ENCODE assay signal across 30 cellular contexts in the genomic region with DNA sequence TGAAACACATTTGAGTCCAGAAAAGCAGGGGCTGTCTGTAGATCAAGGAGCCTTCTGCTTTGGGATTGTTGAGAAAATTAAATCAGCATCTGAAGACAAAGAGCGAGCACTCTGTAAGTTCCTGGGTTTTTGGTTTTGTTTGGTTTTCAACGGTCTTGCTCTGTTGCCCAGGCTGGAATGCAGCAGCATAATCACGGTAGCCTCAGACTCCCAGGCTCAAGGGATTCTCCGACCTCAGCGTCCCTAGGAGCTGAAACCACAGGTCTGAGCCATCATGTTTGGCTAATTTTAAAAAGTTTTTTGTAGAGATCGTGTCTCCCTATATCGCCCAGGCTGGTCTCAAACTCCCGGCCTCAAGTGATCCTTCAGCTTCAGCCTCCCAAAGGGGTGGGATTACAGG.
"Had no signal": no experiment of that assay in that cellular context is flagged by ENCODE, and none has a peak within 500 bp of the region (broad histone marks: within the 10 kb centered on the region; RNA-seq: fewer than 3 reads in every experiment).

No MANE protein-coding gene starts in this region.

- DNase-seq: activated B cell treated with CpG ODN at 0.5 μM for 24 hours; activated CD4-positive, alpha-beta memory T cell treated with anti-CD3 and anti-CD28 coated beads, Interleukin-2, amount 10 ng/mL, durations not matched to agents 7 days and 5 days; activated CD4-positive, alpha-beta T cell treated with anti-CD3 and anti-CD28 coated beads for 1 hour; activated CD4-positive, alpha-beta T cell treated with anti-CD3 and anti-CD28 coated beads for 48 hours; activated CD8-positive, alpha-beta memory T cell treated with anti-CD3 and anti-CD28 coated beads for 24 hours; activated CD8-positive, alpha-beta memory T cell treated with anti-CD3 and anti-CD28 coated beads, Interleukin-2, amount 10 ng/mL, durations not matched to agents 7 days and 5 days; activated CD8-positive, alpha-beta memory T cell treated with anti-CD3 and anti-CD28 coated beads, Interleukin-2, amount 50 U/mL, for 48 hours; activated effector memory CD4-positive, alpha-beta T cell treated with anti-CD3 and anti-CD28 coated beads, Interleukin-2, amount 50 U/mL, for 16 hours; activated naive CD4-positive, alpha-beta T cell; activated naive CD4-positive, alpha-beta T cell treated with anti-CD3 and anti-CD28 coated beads, Interleukin-2, amount 50 U/mL, for 16 hours; activated naive CD8-positive, alpha-beta T cell treated with anti-CD3 and anti-CD28 coated beads for 36 hours; activated T-cell treated with anti-CD3 and anti-CD28 coated beads, Interleukin-2, amount 50 U/mL, for 48 hours; amniotic stem cell; aorta; body of pancreas; NCI-H1105; NCI-H1417 treated with DMSO at 0.1 percent for 48 hours; NCI-H1694; NCI-H1930; NCI-H2081 treated with DMSO at 0.1 percent for 48 hours; NCI-H226; NCI-H524 treated with DMSO at 0.1 percent for 48 hours; PC-3; Peyer's patch; Right ventricle myocardium superior; SW 1271; T-helper 1 cell; T-helper 2 cell; T-helper 9 cell had no signal

- ATAC-seq: activated CD8-positive, alpha-beta memory T cell treated with anti-CD3 and anti-CD28 coated beads, Interleukin-2, amount 10 ng/mL, durations not matched to agents 7 days and 5 days; body of pancreas; K562; PC-3 had no signal
